8 cellular contexts compared by ENCODE assay signal in genomic region chr2:206800501-206801416, GRCh38. TPM values are rescaled to one million over a fixed set of nuclear protein-coding genes. Genes with fewer than 3 reads are reported as not detected.
DNase-seq lines count a peak whose midpoint lies in the region; ATAC-seq and TF ChIP-seq lines count a peak whose summit lies in the region.

No MANE protein-coding gene starts in this region.

- WGBS in IMR-90 (ENCODE audit: extremely low coverage in 2 of 2, insufficient read length in 1 of 2), 2 experiments: 50% methylated on average over 2 of the region's 12 CpGs; no CpG with 5 or more reads in 1 of the 2 experiments

- dilution Hi-C loops in IMR-90 (cut with HindIII; ENCODE audit: low sequenced_read_pairs, unreplicated experiment): no loop called here

- peak; percentile 61 for ATAC-seq in CD8-positive, alpha-beta T cell
- ATAC-seq in GM19438 (IDR thresholded peaks at IDR 0.05; ENCODE audit: low read depth, unreplicated experiment) (peak; percentile 41), IMR-90 (ENCODE audit: low read depth) (peak; percentile 82)

- H2BK5ac ChIP-seq in IMR-90 (ENCODE audit: low read depth, low read length, poor library complexity, severe bottlenecking): no peak overlapping the region

- no peak overlapping the region for H2BK120ac ChIP-seq in IMR-90 (ENCODE audit: low read depth, low read length)

- no peak overlapping the region for H4K8ac ChIP-seq in IMR-90 (ENCODE audit: low read depth in 2 of 2, low read length in 2 of 2)

- H2BK20ac ChIP-seq in IMR-90 (ENCODE audit: low read depth, low read length): no peak overlapping the region

- no peak for TF ChIP-seq POLR2A in IMR-90 (IDR thresholded peaks at IDR 0.05; ENCODE audit: low read depth, low read length)
- TF ChIP-seq POLR2A in vagina (IDR thresholded peaks at IDR 0.05): no peak

- H3K36me3 ChIP-seq in CD8-positive, alpha-beta T cell (ENCODE audit: insufficient read depth, low read length): no peaks in the 10 kb centered on the region
- H3K36me3 ChIP-seq in IMR-90 (ENCODE audit: control insufficient read depth, insufficient read depth, low read length): peaks cover 1% of the 10 kb centered on the region; the same call in 1 of the 2 replicates
- H3K36me3 ChIP-seq in OCI-LY3 (replicated peaks; ENCODE audit: low read depth, low read length): no peaks in the 10 kb centered on the region
- no peaks in the 10 kb centered on the region for H3K36me3 ChIP-seq in vagina

- no peak overlapping the region for H3K23ac ChIP-seq in IMR-90 (ENCODE audit: low read depth, low read length)

- H3K36me3 Mint-ChIP-seq in CD8-positive, alpha-beta T cell: peaks cover 4% of the 10 kb centered on the region
- no peaks in the 10 kb centered on the region for H3K36me3 Mint-ChIP-seq in activated T-helper 2 cell treated with anti-CD3 and anti-CD28 coated beads, Interferon-gamma antibody, Interleukin-2, Interleukin-4, amounts not matched to agents 10 μg/mL and 5 μg/mL and 100 μg/mL, durations not matched to agents 14 hours and 24 hours and 36 hours (ENCODE audit: low read depth)

- in situ Hi-C loops in IMR-90 (cut with MboI; ENCODE audit: low sequenced_read_pairs): no loop called here

- H3K79me1 ChIP-seq in IMR-90 (ENCODE audit: low read depth in 1 of 2, low read length in 2 of 2): no peaks in the 10 kb centered on the region

- no peak overlapping the region for H3K4ac ChIP-seq in IMR-90 (ENCODE audit: low read depth, low read length)

- H4K20me1 ChIP-seq in IMR-90 (ENCODE audit: insufficient read depth, low read length) (no peaks in the 10 kb centered on the region), OCI-LY3 (ENCODE audit: insufficient read depth, low read length) (no peaks in the 10 kb centered on the region)

- H3K27ac Mint-ChIP-seq in CD8-positive, alpha-beta T cell: no peak overlapping the region
- H3K27ac Mint-ChIP-seq in activated T-helper 2 cell treated with anti-CD3 and anti-CD28 coated beads, Interferon-gamma antibody, Interleukin-2, Interleukin-4, amounts not matched to agents 10 μg/mL and 5 μg/mL and 100 μg/mL, durations not matched to agents 14 hours and 24 hours and 36 hours: peak overlapping the region; percentile 13

- TF ChIP-seq CTCF in CD8-positive, alpha-beta T cell (IDR thresholded peaks at IDR 0.05): peak; percentile 70
- TF ChIP-seq CTCF in IMR-90 (conservative IDR thresholded peaks at IDR 0.05; ENCODE audit: low read depth, low read length) (peak; percentile 76), OCI-LY3 (IDR thresholded peaks at IDR 0.05; ENCODE audit: low read depth, low read length) (peak; percentile 87), foreskin fibroblast (IDR thresholded peaks at IDR 0.05; ENCODE audit: low read depth, low read length) (peak; percentile 63), vagina (IDR thresholded peaks at IDR 0.05) (peak; percentile 27 to 64 (median 62))

- BruUV-seq in IMR-90 (replicated peaks; lab: Mats Ljungman, UMichigan): no TSS peak

- no peak overlapping the region; the same call in 2 of the 3 replicates for H2BK15ac ChIP-seq in IMR-90 (ENCODE audit: low read depth, low read length)

- H3K18ac ChIP-seq in IMR-90 (ENCODE audit: low read depth, low read length): no peak overlapping the region

- H3K27me3 Mint-ChIP-seq in CD8-positive, alpha-beta T cell (ENCODE audit: low read depth): no peaks in the 10 kb centered on the region
- no peaks in the 10 kb centered on the region for H3K27me3 Mint-ChIP-seq in activated T-helper 2 cell treated with anti-CD3 and anti-CD28 coated beads, Interferon-gamma antibody, Interleukin-2, Interleukin-4, amounts not matched to agents 10 μg/mL and 5 μg/mL and 100 μg/mL, durations not matched to agents 14 hours and 24 hours and 36 hours (ENCODE audit: low read depth)

- no peaks in the 10 kb centered on the region for H3K9me1 ChIP-seq in IMR-90 (ENCODE audit: insufficient read depth, low read length)

- no peak overlapping the region for H2AK5ac ChIP-seq in IMR-90 (ENCODE audit: low read depth, low read length)

- no peak overlapping the region for H4K91ac ChIP-seq in IMR-90 (ENCODE audit: insufficient read depth, low read depth, low read length)

- H3K4me3 ChIP-seq in CD8-positive, alpha-beta T cell (ENCODE audit: low read depth, low read length): peak overlapping the region; percentile 17
- H3K4me3 ChIP-seq in IMR-90 (ENCODE audit: insufficient read depth, low read depth, low read length) (no peak overlapping the region), OCI-LY3 (ENCODE audit: low read length) (peak overlapping the region; percentile 66), foreskin fibroblast (ENCODE audit: low read depth in 1 of 2, low read length in 2 of 2) (no peak overlapping the region), vagina (no peak overlapping the region)

- no peak overlapping the region for H3K4me2 ChIP-seq in IMR-90 (ENCODE audit: low read depth, low read length)
- H3K4me2 ChIP-seq in OCI-LY3 (ENCODE audit: low read length): peak overlapping the region; percentile 74

- peak in 6 of 7 experiments; percentile 13 to 69 (median 34) for DNase-seq in CD8-positive, alpha-beta T cell
- DNase-seq in IMR-90: peak; percentile 76
- DNase-seq in activated T-helper 2 cell treated with anti-CD3 and anti-CD28 coated beads, Interferon-gamma antibody, Interleukin-2, Interleukin-4, amounts not matched to agents 10 μg/mL and 5 μg/mL and 100 μg/mL, durations not matched to agents 14 hours and 24 hours and 36 hours (ENCODE audit: low spot score): peak; percentile 40
- DNase-seq in foreskin fibroblast: peak; percentile 66 to 90
- DNase-seq in non-pigmented ciliary epithelial cell (ENCODE audit: low read depth): peak; percentile 44
- no peak for DNase-seq in vagina (ENCODE audit: extremely low spot score in 2 of 2)

- no peak overlapping the region for H2AK9ac ChIP-seq in IMR-90 (replicated peaks; ENCODE audit: low read depth, low read length, poor library complexity)

- H3K27me3 ChIP-seq in CD8-positive, alpha-beta T cell (ENCODE audit: insufficient read depth, low read length): no peaks in the 10 kb centered on the region
- H3K27me3 ChIP-seq in IMR-90 (ENCODE audit: control insufficient read depth, insufficient read depth, low read length): no peaks in the 10 kb centered on the region
- H3K27me3 ChIP-seq in OCI-LY3 (ENCODE audit: low read depth, low read length): no peaks in the 10 kb centered on the region
- no peaks in the 10 kb centered on the region for H3K27me3 ChIP-seq in vagina

- no peaks in the 10 kb centered on the region for H3K9me3 ChIP-seq in CD8-positive, alpha-beta T cell (ENCODE audit: low read length)
- H3K9me3 ChIP-seq in IMR-90 (ENCODE audit: control insufficient read depth, insufficient read depth, low read length) (no peaks in the 10 kb centered on the region), OCI-LY3 (ENCODE audit: insufficient read depth, low read length) (no peaks in the 10 kb centered on the region), vagina (no peaks in the 10 kb centered on the region)

- POLR2A ChIA-PET in CD8-positive, alpha-beta T cell (lab: Charles Lee): interaction anchor here (1.3 to 1.6 kb wide), 2 partner anchors 14 to 35 kb away, joined by 3 to 5 read pairs; partner anchors contain the start of genes FASTKD2 and MDH1B
- POLR2A ChIA-PET in IMR-90 (lab: Charles Lee; ENCODE audit: unreplicated experiment): no interaction called here

- no peak overlapping the region for H3K9ac ChIP-seq in IMR-90 (ENCODE audit: low read depth, low read length)
- H3K9ac ChIP-seq in OCI-LY3 (ENCODE audit: low read length): peak overlapping the region; percentile 30; the same call in 1 of the 2 replicates

- H3K27ac ChIP-seq in CD8-positive, alpha-beta T cell (ENCODE audit: low read depth, low read length): no peak overlapping the region
- H3K27ac ChIP-seq in IMR-90 (ENCODE audit: insufficient read depth, low read length): no peak overlapping the region
- H3K27ac ChIP-seq in OCI-LY3 (ENCODE audit: low read length): no peak overlapping the region
- H3K27ac ChIP-seq in vagina: no peak overlapping the region

- H3K4me1 Mint-ChIP-seq in CD8-positive, alpha-beta T cell (ENCODE audit: low read depth): peaks cover 18% of the 10 kb centered on the region
- peaks cover 18% of the 10 kb centered on the region for H3K4me1 Mint-ChIP-seq in activated T-helper 2 cell treated with anti-CD3 and anti-CD28 coated beads, Interferon-gamma antibody, Interleukin-2, Interleukin-4, amounts not matched to agents 10 μg/mL and 5 μg/mL and 100 μg/mL, durations not matched to agents 14 hours and 24 hours and 36 hours (ENCODE audit: low read depth)

- no peak overlapping the region for H4K5ac ChIP-seq in IMR-90 (ENCODE audit: low read depth, low read length)

- no peaks in the 10 kb centered on the region for H3K9me3 Mint-ChIP-seq in CD8-positive, alpha-beta T cell
- H3K9me3 Mint-ChIP-seq in activated T-helper 2 cell treated with anti-CD3 and anti-CD28 coated beads, Interferon-gamma antibody, Interleukin-2, Interleukin-4, amounts not matched to agents 10 μg/mL and 5 μg/mL and 100 μg/mL, durations not matched to agents 14 hours and 24 hours and 36 hours: no peaks in the 10 kb centered on the region

- no peaks in the 10 kb centered on the region for H3K79me2 ChIP-seq in OCI-LY3 (ENCODE audit: low read length)

- H3K4me1 ChIP-seq in CD8-positive, alpha-beta T cell (ENCODE audit: insufficient read depth, low read length): no peaks in the 10 kb centered on the region
- no peaks in the 10 kb centered on the region for H3K4me1 ChIP-seq in IMR-90 (ENCODE audit: control insufficient read depth, insufficient read depth, low read length)
- H3K4me1 ChIP-seq in OCI-LY3 (ENCODE audit: low read length): peaks cover 32% of the 10 kb centered on the region
- H3K4me1 ChIP-seq in vagina: peaks cover 4% of the 10 kb centered on the region

- H2AFZ ChIP-seq in IMR-90 (replicated peaks; ENCODE audit: low read length, poor library complexity) (peak overlapping the region; percentile 2), OCI-LY3 (ENCODE audit: low read depth, low read length) (peak overlapping the region; percentile 69; the same call in 1 of the 2 replicates)

- peak; percentile 90 for TF ChIP-seq RAD21 in IMR-90 (IDR thresholded peaks at IDR 0.05; ENCODE audit: low read length)

- CTCF ChIA-PET in CD8-positive, alpha-beta T cell (lab: Charles Lee): interaction anchor here (0.6 to 4.8 kb wide), 29 partner anchors 9 to 1241 kb away, joined by 3 to 29 read pairs (median 4); no protein-coding TSS in a partner anchor
- CTCF ChIA-PET in IMR-90 (lab: Yijun Ruan, JAX): interaction anchor here (0.6 to 2.5 kb wide), 8 partner anchors 10 to 1485 kb away, joined by 3 to 15 read pairs (median 3); no protein-coding TSS in a partner anchor

- H3K56ac ChIP-seq in IMR-90 (ENCODE audit: extremely low read depth, insufficient read depth, low read length): no peak overlapping the region

- H3K14ac ChIP-seq in IMR-90 (replicated peaks; ENCODE audit: low read depth, low read length): no peak overlapping the region

- peak overlapping the region; percentile 71 for H3K4me3 Mint-ChIP-seq in CD8-positive, alpha-beta T cell
- peak overlapping the region; percentile 57 for H3K4me3 Mint-ChIP-seq in activated T-helper 2 cell treated with anti-CD3 and anti-CD28 coated beads, Interferon-gamma antibody, Interleukin-2, Interleukin-4, amounts not matched to agents 10 μg/mL and 5 μg/mL and 100 μg/mL, durations not matched to agents 14 hours and 24 hours and 36 hours (ENCODE audit: low read depth)

- intact Hi-C loops in CD8-positive, alpha-beta T cell (cut with DNase I, micrococcal nuclease): loop anchor here (1.0 to 10.0 kb wide), 5 partner anchors 177 to 675 kb away; no protein-coding TSS in a partner anchor
- intact Hi-C loops in IMR-90 (cut with micrococcal nuclease): loop anchor here (1.0 to 10.0 kb wide), 4 partner anchors 180 to 944 kb away; no protein-coding TSS in a partner anchor
- intact Hi-C loops in activated T-helper 2 cell treated with anti-CD3 and anti-CD28 coated beads, Interferon-gamma antibody, Interleukin-2, Interleukin-4, amounts not matched to agents 10 μg/mL and 5 μg/mL and 100 μg/mL, durations not matched to agents 14 hours and 24 hours and 36 hours (cut with micrococcal nuclease): loop anchor here (1.0 kb wide), 1 partner anchor 673 kb away; no protein-coding TSS in a partner anchor
- intact Hi-C loops in vagina (cut with DNase I): loop anchor here (10.0 kb wide), 1 partner anchor 184 kb away; no protein-coding TSS in a partner anchor

RNA-seq across cellular contexts. Expression of gene FASTKD2, which starts 35.4 kb away (rescaled TPM):
- 10 to 100 TPM; 31.3 to 33.8 TPM for total RNA-seq in CD8-positive, alpha-beta T cell
- total RNA-seq in IMR-90 (2012; rRNA removed) (50.4 and 70.3 TPM in 2 replicates), vagina (23.3 TPM)
- 17.6 and 18.5 TPM in 2 replicates for polyA plus RNA-seq in IMR-90 (2012; rRNA removed)
- polyA plus RNA-seq in IMR-90 (2012; cell fraction: cytosol; rRNA removed): 4.6 and 5.5 TPM in 2 replicates
- polyA plus RNA-seq in IMR-90 (2012; cell fraction: nucleus; rRNA removed; ENCODE audit: low replicate concordance): 5.7 and 30.9 TPM in 2 replicates
- total RNA-seq in activated T-helper 2 cell treated with anti-CD3 and anti-CD28 coated beads, Interferon-gamma antibody, Interleukin-2, Interleukin-4, amounts not matched to agents 10 μg/mL and 5 μg/mL and 100 μg/mL, durations not matched to agents 14 hours and 24 hours and 36 hours: 34.5 and 34.7 TPM in 2 replicates

RNA-seq across cellular contexts. Expression of gene MDH1B, which starts 35.6 kb away (rescaled TPM):
- total RNA-seq in CD8-positive, alpha-beta T cell: under 1 TPM; 0.19 to 0.33 TPM
- total RNA-seq in IMR-90 (2012; rRNA removed) (0.54 and 0.56 TPM in 2 replicates), vagina (0.49 TPM)
- polyA plus RNA-seq in IMR-90 (2012; rRNA removed): 0.38 and 0.53 TPM in 2 replicates
- polyA plus RNA-seq in IMR-90 (2012; cell fraction: cytosol; rRNA removed): 0.19 and 0.35 TPM in 2 replicates
- polyA plus RNA-seq in IMR-90 (2012; cell fraction: nucleus; rRNA removed; ENCODE audit: low replicate concordance): 0.11 and 0.71 TPM in 2 replicates
- total RNA-seq in activated T-helper 2 cell treated with anti-CD3 and anti-CD28 coated beads, Interferon-gamma antibody, Interleukin-2, Interleukin-4, amounts not matched to agents 10 μg/mL and 5 μg/mL and 100 μg/mL, durations not matched to agents 14 hours and 24 hours and 36 hours: 0.25 and 0.55 TPM in 2 replicates

Comparison
In these comparisons a context has a peak if more than half of its experiments do, and no peak if none do; other contexts are left out.
1. DNase-seq: peak in CD8-positive, alpha-beta T cell (6 of 7), IMR-90 (single experiment), activated T-helper 2 cell treated with anti-CD3 and anti-CD28 coated beads, Interferon-gamma antibody, Interleukin-2, Interleukin-4, amounts not matched to agents 10 μg/mL and 5 μg/mL and 100 μg/mL, durations not matched to agents 14 hours and 24 hours and 36 hours (single experiment), foreskin fibroblast (2 of 2) and non-pigmented ciliary epithelial cell (single experiment); none in vagina (0 of 2).
2. H3K4me3 ChIP-seq: peak in CD8-positive, alpha-beta T cell (single experiment) and OCI-LY3 (single experiment); none in IMR-90 (single experiment), foreskin fibroblast (0 of 2) and vagina (0 of 2).
3. Peak in every context shown above with its lines, with median percentiles within 50 percentile points of each other: ATAC-seq and CTCF ChIP-seq.